Comparison of ENCODE assay signal across 19 cellular contexts in the genomic region with DNA sequence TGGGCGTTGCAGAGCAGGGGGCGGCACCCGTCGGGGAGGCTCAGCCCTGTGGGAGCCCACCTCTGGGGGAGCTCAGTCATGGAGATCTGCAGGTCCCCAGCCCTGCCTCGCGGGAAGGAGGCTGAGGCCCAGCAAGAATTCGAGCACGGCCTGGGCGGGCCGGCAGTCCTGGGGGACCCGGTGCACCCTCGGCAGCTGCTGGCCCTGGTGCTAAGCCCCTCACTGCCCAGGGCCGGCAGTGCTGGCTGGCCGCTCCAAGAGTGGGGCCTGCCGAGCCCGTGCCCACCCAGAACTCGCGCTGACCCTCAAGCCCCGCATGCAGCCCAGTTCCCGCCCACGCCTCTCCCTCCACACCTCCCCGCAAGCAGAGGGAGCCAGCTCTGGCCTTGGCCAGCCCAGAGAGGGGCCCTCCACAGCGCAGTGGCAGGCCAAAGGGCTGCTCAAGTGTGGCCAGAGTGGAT.
DNase-seq lines count a peak whose midpoint lies in the region; ATAC-seq, FAIRE-seq and TF ChIP-seq lines count a peak whose summit lies in the region.
"Had no signal": no experiment of that assay in that cellular context is flagged by ENCODE, and none has a peak within 500 bp of the region (broad histone marks: within the 10 kb centered on the region; RNA-seq: fewer than 3 reads in every experiment).

No MANE protein-coding gene starts in this region.

- H3K27ac Mint-ChIP-seq in stimulated activated naive CD8-positive, alpha-beta T cell treated with anti-CD3 and anti-CD28 coated beads, Interleukin-15, amount 100 ng/mL, for 72 hours = no peak overlapping the region
- H3K27ac Mint-ChIP-seq: B cell; CD4-positive, alpha-beta memory T cell; GM23338; H9 had no signal

- no peak overlapping the region for H3K4me2 ChIP-seq in osteoblast (ENCODE audit: insufficient read depth, low read length)
- H3K4me2 ChIP-seq: GM23338 had no signal

- H3K4me1 ChIP-seq in kidney (ENCODE audit: control insufficient read depth in 1 of 2, insufficient read depth in 1 of 2, low read depth in 1 of 2, low read length in 2 of 2) (no peaks in the 10 kb centered on the region), osteoblast (ENCODE audit: insufficient read depth, low read length) (no peaks in the 10 kb centered on the region)

- no peaks in the 10 kb centered on the region for H3K9me3 Mint-ChIP-seq in stimulated activated naive CD8-positive, alpha-beta T cell treated with anti-CD3 and anti-CD28 coated beads, Interleukin-15, amount 100 ng/mL, for 72 hours

- no peaks in the 10 kb centered on the region for H3K4me1 Mint-ChIP-seq in stimulated activated naive CD8-positive, alpha-beta T cell treated with anti-CD3 and anti-CD28 coated beads, Interleukin-15, amount 100 ng/mL, for 72 hours
- H3K4me1 Mint-ChIP-seq: B cell; CD4-positive, alpha-beta memory T cell; GM23338; H9 had no signal

- H3K27me3 Mint-ChIP-seq in stimulated activated naive CD8-positive, alpha-beta T cell treated with anti-CD3 and anti-CD28 coated beads, Interleukin-15, amount 100 ng/mL, for 72 hours = no peaks in the 10 kb centered on the region

- no peak overlapping the region for H3K4me3 Mint-ChIP-seq in stimulated activated naive CD8-positive, alpha-beta T cell treated with anti-CD3 and anti-CD28 coated beads, Interleukin-15, amount 100 ng/mL, for 72 hours
- H3K4me3 Mint-ChIP-seq: B cell; CD4-positive, alpha-beta memory T cell; GM23338; H9 had no signal

- H4K20me1 ChIP-seq in osteoblast (ENCODE audit: insufficient read depth, low read length) = no peaks in the 10 kb centered on the region

- H2AFZ ChIP-seq in osteoblast (ENCODE audit: low read length) = no peak overlapping the region
- H2AFZ ChIP-seq: GM23338 had no signal

- TF ChIP-seq CTCF in kidney (IDR thresholded peaks at IDR 0.05; ENCODE audit: borderline replicate concordance, extremely low read depth, insufficient read depth) (no peak), osteoblast (IDR thresholded peaks at IDR 0.05; ENCODE audit: extremely low read depth, low read depth, low read length) (no peak)

- DNase-seq in stimulated activated naive CD8-positive, alpha-beta T cell treated with anti-CD3 and anti-CD28 coated beads, Interleukin-15, amount 100 ng/mL, for 72 hours = no peak
- DNase-seq in stimulated activated naive CD8-positive, alpha-beta T cell treated with anti-CD3 and anti-CD28 coated beads, Interleukin-15, Interleukin-2, amounts not matched to agents 100 U/mL and 50 U/mL, for 24 hours = no peak
- DNase-seq in kidney (peak; percentile 69), osteoblast (ENCODE audit: insufficient read length, low spot score, missing footprints) (peak; percentile 43), kidney tubule cell (ENCODE audit: low spot score) (no peak)
- DNase-seq: C1 segment of cervical spinal cord; CD4-positive, alpha-beta memory T cell; DMS153; DMS79 treated with DMSO at 0.1 percent for 48 hours; EL; H9 had no signal

- H3K36me3 ChIP-seq in kidney (ENCODE audit: control insufficient read depth in 1 of 2, insufficient read depth in 2 of 2, low read length in 2 of 2) = no peaks in the 10 kb centered on the region
- H3K36me3 ChIP-seq in osteoblast (ENCODE audit: insufficient read depth, low read length) = no peaks in the 10 kb centered on the region

- no peak overlapping the region for H3K9ac ChIP-seq in kidney (ENCODE audit: low read length in 2 of 2)

- no peak overlapping the region for H3K27ac ChIP-seq in kidney (ENCODE audit: low read depth in 2 of 2, low read length in 2 of 2)
- H3K27ac ChIP-seq in osteoblast (ENCODE audit: low read depth, low read length) = no peak overlapping the region
- H3K27ac ChIP-seq: HL-60 had no signal

- no peaks in the 10 kb centered on the region for H3K79me2 ChIP-seq in osteoblast (ENCODE audit: insufficient read depth, low read length)

- H3K27me3 ChIP-seq in osteoblast (ENCODE audit: insufficient read depth, low read length) = no peaks in the 10 kb centered on the region

- no peak for FAIRE-seq in kidney (lab: Jason Lieb, UNC)
- FAIRE-seq: A204.1, G401.6, GM12891 had no signal

- ATAC-seq in stimulated activated naive CD8-positive, alpha-beta T cell treated with anti-CD3 and anti-CD28 coated beads, Interleukin-15, amount 100 ng/mL, for 72 hours = peak; percentile 52
- ATAC-seq in stimulated activated naive CD8-positive, alpha-beta T cell treated with anti-CD3 and anti-CD28 coated beads, Interleukin-15, Interleukin-2, amounts not matched to agents 100 U/mL and 50 U/mL, for 24 hours = no peak
- ATAC-seq in GM21737 (IDR thresholded peaks at IDR 0.05; ENCODE audit: unreplicated experiment) (no peak), HG02571 (IDR thresholded peaks at IDR 0.05; ENCODE audit: unreplicated experiment) (no peak)
- ATAC-seq: GM23338 had no signal

- H3K4me3 ChIP-seq in kidney (ENCODE audit: low read length in 2 of 2) (no peak overlapping the region), osteoblast (ENCODE audit: insufficient read depth, low read length) (no peak overlapping the region)
- H3K4me3 ChIP-seq: GM23338 had no signal

- intact Hi-C loops in kidney (cut with DNase I) = no loop called here

- H3K9me3 ChIP-seq in kidney (ENCODE audit: control insufficient read depth in 1 of 2, low read length in 2 of 2) (no peaks in the 10 kb centered on the region), osteoblast (ENCODE audit: low read depth, low read length) (no peaks in the 10 kb centered on the region)

Comparison
In these comparisons a context has a peak if more than half of its experiments do, and no peak if none do; other contexts are left out.
1. DNase-seq: peak in kidney (single experiment) and osteoblast (single experiment); none in stimulated activated naive CD8-positive, alpha-beta T cell treated with anti-CD3 and anti-CD28 coated beads, Interleukin-15, amount 100 ng/mL, for 72 hours (0 of 2), stimulated activated naive CD8-positive, alpha-beta T cell treated with anti-CD3 and anti-CD28 coated beads, Interleukin-15, Interleukin-2, amounts not matched to agents 100 U/mL and 50 U/mL, for 24 hours (single experiment) and kidney tubule cell (single experiment).